In genomic region chr4:73224886-73225285, GRCh38 we compare ENCODE assay signal across 2 cellular contexts.
TF ChIP-seq lines count a peak whose summit lies in the region.

No MANE protein-coding gene starts in this region.

TF ChIP-seq in HepG2, 621 proteins besides CTCF, POLR2A, EP300 and RAD21:
- TF ChIP-seq SCMH1 (CRISPR knock-in tag; IDR thresholded peaks at IDR 0.05; ENCODE audit: borderline replicate concordance) (no peak), ZNF232 (CRISPR knock-in tag; IDR thresholded peaks at IDR 0.05; ENCODE audit: borderline replicate concordance) (no peak), POLR2AphosphoS5 (IDR thresholded peaks at IDR 0.05; ENCODE audit: low read depth, low read length) (no peak), FUBP1 (CRISPR knock-in tag; IDR thresholded peaks at IDR 0.05; ENCODE audit: borderline replicate concordance) (no peak), YEATS4 (CRISPR knock-in tag; IDR thresholded peaks at IDR 0.05; ENCODE audit: borderline replicate concordance) (no peak), ZNF580 (CRISPR knock-in tag; IDR thresholded peaks at IDR 0.05; ENCODE audit: borderline replicate concordance, low read depth) (no peak), RBM22 (optimal IDR thresholded peaks at IDR 0.05; ENCODE audit: low read length) (peak; percentile 18), CAMTA2 (CRISPR knock-in tag; IDR thresholded peaks at IDR 0.05; ENCODE audit: borderline replicate concordance) (no peak)

TF ChIP-seq in K562, 482 proteins besides CTCF, POLR2A, EP300 and RAD21:
- TF ChIP-seq CBFA2T2 (conservative IDR thresholded peaks at IDR 0.05) (no peak), XRCC4 (IDR thresholded peaks at IDR 0.05; ENCODE audit: extremely low read depth, insufficient read depth, insufficient read length) (no peak), ZNF583 (CRISPR knock-in tag; IDR thresholded peaks at IDR 0.05) (no peak), GATAD2A (IDR thresholded peaks at IDR 0.05) (no peak), FOXP4 (CRISPR knock-in tag; IDR thresholded peaks at IDR 0.05; ENCODE audit: borderline replicate concordance) (no peak), THRA (IDR thresholded peaks at IDR 0.05) (no peak), ZBTB40 (IDR thresholded peaks at IDR 0.05) (no peak), ZBTB40 (CRISPR knock-in tag; IDR thresholded peaks at IDR 0.05) (no peak), NCOA6 (IDR thresholded peaks at IDR 0.05) (no peak), MBD1 (CRISPR knock-in tag; IDR thresholded peaks at IDR 0.05) (no peak), FOSL1 (tag; conservative IDR thresholded peaks at IDR 0.05) (no peak), SMARCC2 (IDR thresholded peaks at IDR 0.05; ENCODE audit: low read depth) (no peak), SNIP1 (IDR thresholded peaks at IDR 0.05; ENCODE audit: low read depth) (no peak), ZBTB49 (CRISPR knock-in tag; IDR thresholded peaks at IDR 0.05; ENCODE audit: borderline replicate concordance) (no peak), ZNF146 (CRISPR knock-in tag; IDR thresholded peaks at IDR 0.05; ENCODE audit: unreplicated experiment) (no peak), ZNF232 (CRISPR knock-in tag; IDR thresholded peaks at IDR 0.05) (no peak), EHMT2 (IDR thresholded peaks at IDR 0.05) (no peak), MAX (CRISPR knock-in tag; IDR thresholded peaks at IDR 0.05) (no peak), ZBTB11 (CRISPR knock-in tag; IDR thresholded peaks at IDR 0.05) (no peak), FOXK1 (CRISPR knock-in tag; IDR thresholded peaks at IDR 0.05; ENCODE audit: borderline replicate concordance) (no peak)
